ENCODE assay signal across 18 cellular contexts in genomic region chrX:44970709-44971108, GRCh38.
"Had no signal": no experiment of that assay in that cellular context is flagged by ENCODE, and none has a peak within 500 bp of the region (broad histone marks: within the 10 kb centered on the region; RNA-seq: fewer than 3 reads in every experiment).

No MANE protein-coding gene starts in this region.

- H3K36me3 ChIP-seq: sigmoid colon, tibial nerve had no signal

- H3K9me3 ChIP-seq: sigmoid colon, testis had no signal

- H3K27ac Mint-ChIP-seq: nephron; stimulated activated naive B cell treated with anti-CD40 and anti-IgM and Interleukin-4, amounts not matched to agents 10 μg/mL and 1 μg/mL and 100 μg/mL, for 72 hours; stimulated activated naive CD8-positive, alpha-beta T cell treated with anti-CD3 and anti-CD28 coated beads, Interleukin-15, amount 100 ng/mL, for 72 hours had no signal

- DNase-seq: effector CD4-positive, alpha-beta T cell; endodermal cell; foreskin keratinocyte; head of caudate nucleus; kidney; left cardiac atrium; mesendoderm; naive B cell; sigmoid colon; stimulated activated CD4-positive, alpha-beta T cell treated with anti-CD3 and anti-CD28 coated beads, Interleukin-2, amount 100 ng/mL, for 24 hours; stimulated activated CD4-positive, alpha-beta T cell treated with anti-CD3 and anti-CD28 coated beads, Interleukin-4, amount 100 ng/mL, for 4 hours; stimulated activated naive B cell treated with anti-CD40 and anti-IgM and Interleukin-4, amounts not matched to agents 10 μg/mL and 1 μg/mL and 100 μg/mL, for 72 hours; stimulated activated naive CD8-positive, alpha-beta T cell treated with anti-CD3 and anti-CD28 coated beads, Interleukin-15, amount 100 ng/mL, for 72 hours; testis had no signal

- H3K4me1 ChIP-seq: sigmoid colon, testis, tibial nerve had no signal

- H3K27ac ChIP-seq: coronary artery, foreskin keratinocyte, sigmoid colon, skin epidermis, testis, tibial nerve had no signal

- H3K4me3 Mint-ChIP-seq: naive B cell; nephron; stimulated activated naive B cell treated with anti-CD40 and anti-IgM and Interleukin-4, amounts not matched to agents 10 μg/mL and 1 μg/mL and 100 μg/mL, for 72 hours; stimulated activated naive CD8-positive, alpha-beta T cell treated with anti-CD3 and anti-CD28 coated beads, Interleukin-15, amount 100 ng/mL, for 72 hours had no signal

- H3K4me3 ChIP-seq: coronary artery, sigmoid colon, skin epidermis, testis, tibial nerve had no signal

- H3K27me3 ChIP-seq: foreskin keratinocyte, sigmoid colon, testis, tibial nerve had no signal

- H3K4me1 Mint-ChIP-seq: nephron had no signal

- ATAC-seq: foreskin keratinocyte; left cardiac atrium; stimulated activated naive B cell treated with anti-CD40 and anti-IgM and Interleukin-4, amounts not matched to agents 10 μg/mL and 1 μg/mL and 100 μg/mL, for 72 hours; stimulated activated naive CD8-positive, alpha-beta T cell treated with anti-CD3 and anti-CD28 coated beads, Interleukin-15, amount 100 ng/mL, for 72 hours had no signal

- H3K27me3 Mint-ChIP-seq: naive B cell; stimulated activated naive B cell treated with anti-CD40 and anti-IgM and Interleukin-4, amounts not matched to agents 10 μg/mL and 1 μg/mL and 100 μg/mL, for 72 hours; stimulated activated naive CD8-positive, alpha-beta T cell treated with anti-CD3 and anti-CD28 coated beads, Interleukin-15, amount 100 ng/mL, for 72 hours had no signal
